ENCODE assay signal across 6 cellular contexts in genomic region chr11:65096926-65097325, GRCh38. TPM values are rescaled to one million over a fixed set of nuclear protein-coding genes. Genes with fewer than 3 reads are reported as not detected.
DNase-seq lines count a peak whose midpoint lies in the region; ATAC-seq and TF ChIP-seq lines count a peak whose summit lies in the region.

No MANE protein-coding gene starts in this region.

- 76 to 79% methylated on average over 8 of the region's 8 CpGs for WGBS in ectodermal cell, 2 experiments

- DNase-seq in retinal pigment epithelial cell (ENCODE audit: low read depth) (no peak), DMS53 treated with DMSO at 0.1 percent for 48 hours (lab: John Stamatoyannopoulos, UW; ENCODE audit: unreplicated experiment) (no peak), left lobe of liver (ENCODE audit: low spot score) (no peak)

- peak overlapping the region; percentile 23; the same call in 1 of the 2 replicates for H3K27ac ChIP-seq in KMS-11
- H3K27ac ChIP-seq in ectodermal cell (ENCODE audit: insufficient read depth, low read depth, low read length, poor library complexity, severe bottlenecking), result no peak overlapping the region

- no peak overlapping the region for H2AFZ ChIP-seq in KMS-11 (ENCODE audit: low read depth)

- TF ChIP-seq CTCF in KMS-11 (conservative IDR thresholded peaks at IDR 0.05; ENCODE audit: low read depth, low read length), result no peak
- TF ChIP-seq CTCF in retinal pigment epithelial cell (conservative IDR thresholded peaks at IDR 0.05; ENCODE audit: low read depth, low read length), result no peak

- H3K36me3 ChIP-seq in KMS-11 (ENCODE audit: insufficient read depth), result no peaks in the 10 kb centered on the region
- H3K36me3 ChIP-seq in ectodermal cell (ENCODE audit: control insufficient read depth, insufficient read depth, low read length), result no peaks in the 10 kb centered on the region

- ATAC-seq in GM21576 (IDR thresholded peaks at IDR 0.05; ENCODE audit: unreplicated experiment), result no peak
- no peak for ATAC-seq in left lobe of liver

- peaks cover 31% of the 10 kb centered on the region; the same call in 1 of the 2 replicates for H3K79me2 ChIP-seq in KMS-11 (ENCODE audit: insufficient read depth, low read depth)

- no peaks in the 10 kb centered on the region for H4K20me1 ChIP-seq in KMS-11 (ENCODE audit: insufficient read depth)

- peak overlapping the region; percentile 49 for H3K4me2 ChIP-seq in KMS-11

- peaks cover 56% of the 10 kb centered on the region for H3K4me1 ChIP-seq in KMS-11 (ENCODE audit: low read depth, poor library complexity, severe bottlenecking)
- H3K4me1 ChIP-seq in ectodermal cell (ENCODE audit: control insufficient read depth, insufficient read depth, low read length), result no peaks in the 10 kb centered on the region

- no peaks in the 10 kb centered on the region for H3K9me3 ChIP-seq in ectodermal cell (ENCODE audit: control insufficient read depth, low read length)

- H3K4me3 ChIP-seq in KMS-11 (IDR thresholded peaks at IDR 0.05; ENCODE audit: insufficient read depth, low read depth, low read length) (no peak overlapping the region), ectodermal cell (ENCODE audit: insufficient read depth, low read depth, low read length) (peak overlapping the region; percentile 71), retinal pigment epithelial cell (ENCODE audit: low read length) (peak overlapping the region; percentile 78)

- no peak overlapping the region; the same call in 1 of the 2 replicates for H3K9ac ChIP-seq in KMS-11

- H3K27me3 ChIP-seq in KMS-11 (ENCODE audit: insufficient read depth, low read depth) (no peaks in the 10 kb centered on the region), ectodermal cell (ENCODE audit: control insufficient read depth, insufficient read depth, low read length, poor library complexity, severe bottlenecking) (no peaks in the 10 kb centered on the region)

RNA-seq across cellular contexts. Expression of gene VPS51, which starts 0.9 kb away (rescaled TPM):
- 86.6 TPM for polyA plus RNA-seq in ectodermal cell (2013, experiment 1 of 4)
- 103 TPM for polyA plus RNA-seq in ectodermal cell (2013, experiment 2 of 4)
- 74.4 TPM for polyA plus RNA-seq in ectodermal cell (2013, experiment 3 of 4)
- polyA plus RNA-seq in ectodermal cell (2013, experiment 4 of 4), result 73.3 TPM
- 55.1 TPM for total RNA-seq in left lobe of liver

RNA-seq across cellular contexts. Expression of gene ZFPL1, which starts 12.9 kb away (rescaled TPM):
- 39.5 TPM for polyA plus RNA-seq in ectodermal cell (2013, experiment 1 of 4)
- 36.6 TPM for polyA plus RNA-seq in ectodermal cell (2013, experiment 2 of 4)
- 32.6 TPM for polyA plus RNA-seq in ectodermal cell (2013, experiment 3 of 4)
- 41.2 TPM for polyA plus RNA-seq in ectodermal cell (2013, experiment 4 of 4)
- total RNA-seq in left lobe of liver, result 18.4 TPM

RNA-seq across cellular contexts. Expression of gene CDCA5, which starts 13.1 kb away (rescaled TPM):
- 64.4 TPM for polyA plus RNA-seq in ectodermal cell (2013, experiment 1 of 4)
- polyA plus RNA-seq in ectodermal cell (2013, experiment 2 of 4), result 56.3 TPM
- polyA plus RNA-seq in ectodermal cell (2013, experiment 3 of 4), result 45.2 TPM
- 44.0 TPM for polyA plus RNA-seq in ectodermal cell (2013, experiment 4 of 4)
- total RNA-seq in left lobe of liver, result 0.75 TPM

RNA-seq across cellular contexts. Expression of gene TM7SF2, which starts 14.7 kb away (rescaled TPM):
- polyA plus RNA-seq in ectodermal cell (2013, experiment 1 of 4), result 63.7 TPM
- polyA plus RNA-seq in ectodermal cell (2013, experiment 2 of 4), result 75.0 TPM
- 62.0 TPM for polyA plus RNA-seq in ectodermal cell (2013, experiment 3 of 4)
- polyA plus RNA-seq in ectodermal cell (2013, experiment 4 of 4), result 71.4 TPM
- total RNA-seq in left lobe of liver, result 97.6 TPM

RNA-seq across cellular contexts. Expression of gene ZNHIT2, which starts 20.6 kb away (rescaled TPM):
- polyA plus RNA-seq in ectodermal cell (2013, experiment 1 of 4), result 7.8 TPM
- polyA plus RNA-seq in ectodermal cell (2013, experiment 2 of 4), result 9.1 TPM
- polyA plus RNA-seq in ectodermal cell (2013, experiment 3 of 4), result 7.7 TPM
- 7.8 TPM for polyA plus RNA-seq in ectodermal cell (2013, experiment 4 of 4)
- total RNA-seq in left lobe of liver, result 8.8 TPM
